Comparison of ENCODE assay signal across 15 cellular contexts in genomic region chr2:68809324-68810240, GRCh38.
DNase-seq lines count a peak whose midpoint lies in the region; ATAC-seq and TF ChIP-seq lines count a peak whose summit lies in the region.
"Had no signal": no experiment of that assay in that cellular context is flagged by ENCODE, and none has a peak within 500 bp of the region (broad histone marks: within the 10 kb centered on the region; RNA-seq: fewer than 3 reads in every experiment).

No MANE protein-coding gene starts in this region.

- H3K4me3 ChIP-seq in RWPE2 (ENCODE audit: severe bottlenecking): no peak overlapping the region
- no peak overlapping the region for H3K4me3 ChIP-seq in effector memory CD4-positive, alpha-beta T cell (ENCODE audit: insufficient read depth, low read depth, low read length, poor library complexity, severe bottlenecking)
- H3K4me3 ChIP-seq: gastroesophageal sphincter had no signal

- H3K4me1 ChIP-seq in RWPE2 (ENCODE audit: insufficient read depth, poor library complexity, severe bottlenecking): peaks cover 55% of the 10 kb centered on the region
- H3K4me1 ChIP-seq in effector memory CD4-positive, alpha-beta T cell (ENCODE audit: control insufficient read depth, insufficient read depth, low read length, poor library complexity, severe bottlenecking): peaks cover 3% of the 10 kb centered on the region

- H3K4me1 Mint-ChIP-seq in activated naive CD4-positive, alpha-beta T cell treated with anti-CD3 and anti-CD28 coated beads, Interleukin-2, amount 50 U/mL, for 24 hours: peaks cover 72% of the 10 kb centered on the region
- peaks cover 58 to 78% of the 10 kb centered on the region in 2 donors for H3K4me1 Mint-ChIP-seq in stimulated activated naive B cell treated with anti-CD40 and anti-IgM and Interleukin-4, amounts not matched to agents 10 μg/mL and 1 μg/mL and 100 μg/mL, for 72 hours

- peak; percentile 34; the same call in 2 of the 3 replicates for ATAC-seq in RWPE2 (ENCODE audit: low read depth)
- ATAC-seq in stimulated activated naive B cell treated with anti-CD40 and anti-IgM and Interleukin-4, amounts not matched to agents 10 μg/mL and 1 μg/mL and 100 μg/mL, for 72 hours (replicated peaks): peak; percentile 90 to 91
- ATAC-seq in HG03520 (IDR thresholded peaks at IDR 0.05; ENCODE audit: unreplicated experiment): no peak
- no peak for ATAC-seq in HG03280 (IDR thresholded peaks at IDR 0.05; ENCODE audit: unreplicated experiment)
- no peak for ATAC-seq in HG02870 (IDR thresholded peaks at IDR 0.05; ENCODE audit: unreplicated experiment)
- ATAC-seq: activated CD4-positive, CD25-positive, alpha-beta regulatory T cell treated with anti-CD3 and anti-CD28 coated beads, Interleukin-2, amount 50 U/mL, for 24 hours; gastroesophageal sphincter had no signal

- no peaks in the 10 kb centered on the region for H3K9me3 Mint-ChIP-seq in activated naive CD4-positive, alpha-beta T cell treated with anti-CD3 and anti-CD28 coated beads, Interleukin-2, amount 50 U/mL, for 24 hours
- no peaks in the 10 kb centered on the region for H3K9me3 Mint-ChIP-seq in stimulated activated naive B cell treated with anti-CD40 and anti-IgM and Interleukin-4, amounts not matched to agents 10 μg/mL and 1 μg/mL and 100 μg/mL, for 72 hours

- H3K9me3 ChIP-seq in RWPE2 (ENCODE audit: severe bottlenecking): no peaks in the 10 kb centered on the region
- H3K9me3 ChIP-seq in effector memory CD4-positive, alpha-beta T cell (ENCODE audit: control insufficient read depth, low read length): no peaks in the 10 kb centered on the region
- H3K9me3 ChIP-seq: gastroesophageal sphincter, SK-N-SH had no signal

- H3K27ac ChIP-seq in RWPE2 (ENCODE audit: poor library complexity, severe bottlenecking): peak overlapping the region; percentile 84
- H3K27ac ChIP-seq in effector memory CD4-positive, alpha-beta T cell (ENCODE audit: insufficient read depth, low read length, poor library complexity, severe bottlenecking): peak overlapping the region; percentile 38
- H3K27ac ChIP-seq: brain microvascular endothelial cell, gastroesophageal sphincter had no signal

- no peak for TF ChIP-seq CTCF in RWPE2 (IDR thresholded peaks at IDR 0.05; ENCODE audit: poor library complexity, severe bottlenecking)

- no peak for DNase-seq in activated naive CD4-positive, alpha-beta T cell (lab: John Stamatoyannopoulos, UW)
- no peak for DNase-seq in RWPE2 (ENCODE audit: low spot score)
- DNase-seq in effector memory CD4-positive, alpha-beta T cell: no peak
- peak; percentile 33 for DNase-seq in stimulated activated naive B cell treated with anti-CD40 and anti-IgM and Interleukin-4, amounts not matched to agents 10 μg/mL and 1 μg/mL and 100 μg/mL, for 72 hours
- DNase-seq: brain microvascular endothelial cell; NCI-H1092; posterior cingulate gyrus; SK-N-SH; stimulated activated CD4-positive, alpha-beta T cell treated with anti-CD3 and anti-CD28 coated beads, Interleukin-12 subunit alpha, Interleukin-12 subunit beta, amount 100 ng/mL, for 4 hours had no signal

- H3K36me3 ChIP-seq in RWPE2 (ENCODE audit: low read depth): peaks cover 4% of the 10 kb centered on the region; the same call in 1 of the 2 replicates
- peaks cover 79% of the 10 kb centered on the region for H3K36me3 ChIP-seq in effector memory CD4-positive, alpha-beta T cell (ENCODE audit: control insufficient read depth, insufficient read depth, low read length)
- H3K36me3 ChIP-seq: brain microvascular endothelial cell, gastroesophageal sphincter had no signal

- no peak overlapping the region for H3K4me3 Mint-ChIP-seq in activated naive CD4-positive, alpha-beta T cell treated with anti-CD3 and anti-CD28 coated beads, Interleukin-2, amount 50 U/mL, for 24 hours
- H3K4me3 Mint-ChIP-seq in stimulated activated naive B cell treated with anti-CD40 and anti-IgM and Interleukin-4, amounts not matched to agents 10 μg/mL and 1 μg/mL and 100 μg/mL, for 72 hours: peak overlapping the region; percentile 15 to 42

- peaks cover 26% of the 10 kb centered on the region for H3K36me3 Mint-ChIP-seq in activated naive CD4-positive, alpha-beta T cell treated with anti-CD3 and anti-CD28 coated beads, Interleukin-2, amount 50 U/mL, for 24 hours
- H3K36me3 Mint-ChIP-seq in stimulated activated naive B cell treated with anti-CD40 and anti-IgM and Interleukin-4, amounts not matched to agents 10 μg/mL and 1 μg/mL and 100 μg/mL, for 72 hours: peaks cover 65 to 79% of the 10 kb centered on the region in 2 donors

- H3K27me3 Mint-ChIP-seq in activated naive CD4-positive, alpha-beta T cell treated with anti-CD3 and anti-CD28 coated beads, Interleukin-2, amount 50 U/mL, for 24 hours: no peaks in the 10 kb centered on the region
- H3K27me3 Mint-ChIP-seq in stimulated activated naive B cell treated with anti-CD40 and anti-IgM and Interleukin-4, amounts not matched to agents 10 μg/mL and 1 μg/mL and 100 μg/mL, for 72 hours: no peaks in the 10 kb centered on the region

- peak overlapping the region; percentile 59 for H3K27ac Mint-ChIP-seq in activated naive CD4-positive, alpha-beta T cell treated with anti-CD3 and anti-CD28 coated beads, Interleukin-2, amount 50 U/mL, for 24 hours
- peak overlapping the region; percentile 91 for H3K27ac Mint-ChIP-seq in stimulated activated naive B cell treated with anti-CD40 and anti-IgM and Interleukin-4, amounts not matched to agents 10 μg/mL and 1 μg/mL and 100 μg/mL, for 72 hours

- no peaks in the 10 kb centered on the region for H3K27me3 ChIP-seq in RWPE2 (ENCODE audit: insufficient read depth, poor library complexity, severe bottlenecking)
- H3K27me3 ChIP-seq in effector memory CD4-positive, alpha-beta T cell (replicated peaks; ENCODE audit: control insufficient read depth, insufficient read depth, low read length, poor library complexity, severe bottlenecking): no peaks in the 10 kb centered on the region
- H3K27me3 ChIP-seq: brain microvascular endothelial cell, gastroesophageal sphincter had no signal

Comparison
In these comparisons a context has a peak if more than half of its experiments do, and no peak if none do; other contexts are left out.
1. ATAC-seq: peak in RWPE2 (single experiment) and stimulated activated naive B cell treated with anti-CD40 and anti-IgM and Interleukin-4, amounts not matched to agents 10 μg/mL and 1 μg/mL and 100 μg/mL, for 72 hours (2 of 2); none in HG03520 (single experiment), HG03280 (single experiment) and HG02870 (single experiment).